In genomic region chr2:46548103-46548486, GRCh38 we compare ENCODE assay signal across 15 cellular contexts. TPM values are rescaled to one million over a fixed set of nuclear protein-coding genes. Genes with fewer than 3 reads are reported as not detected.
DNase-seq lines count a peak whose midpoint lies in the region; ATAC-seq, FAIRE-seq and TF ChIP-seq lines count a peak whose summit lies in the region.
"Had no signal": no experiment of that assay in that cellular context is flagged by ENCODE, and none has a peak within 500 bp of the region (broad histone marks: within the 10 kb centered on the region; RNA-seq: fewer than 3 reads in every experiment).

No MANE protein-coding gene starts in this region.

- peak overlapping the region; percentile 51 to 89 (median 87) for H3K27ac Mint-ChIP-seq in nephron

- H3K27me3 ChIP-seq in right lobe of liver (no peaks in the 10 kb centered on the region), HepG2 (ENCODE audit: control insufficient read depth in 1 of 2, insufficient read depth in 2 of 2, low read length in 2 of 2) (no peaks in the 10 kb centered on the region)
- H3K27me3 ChIP-seq: ovary had no signal

- peaks cover 15% of the 10 kb centered on the region for H3K36me3 Mint-ChIP-seq in nephron (ENCODE audit: low read depth)

- no CpG with 5 or more reads among the region's 2 CpGs for WGBS in right lobe of liver (ENCODE audit: insufficient coverage, low coverage, low lambda C conversion rate, missing lambda C conversion rate)
- 100% methylated on average over 2 of the region's 2 CpGs for WGBS in HepG2 (ENCODE audit: low lambda C conversion rate)

- H3K79me2 ChIP-seq in HepG2 (ENCODE audit: insufficient read depth, low read length) = no peaks in the 10 kb centered on the region

- no peak for TF ChIP-seq POLR2A in right lobe of liver (IDR thresholded peaks at IDR 0.05)
- no peak for TF ChIP-seq POLR2A in HepG2 (IDR thresholded peaks at IDR 0.05; ENCODE audit: insufficient read depth in 1 of 2, low read depth in 2 of 2, low read length in 2 of 2)

- CTCF ChIA-PET in HepG2 (lab: Yijun Ruan, JAX; ENCODE audit: low intra/inter-chr PET ratio, low total read pairs) = no interaction called here

- POLR2A ChIA-PET in HepG2 (lab: Yijun Ruan, JAX) = no interaction called here

- H3K9me3 Mint-ChIP-seq in nephron = no peaks in the 10 kb centered on the region

- FAIRE-seq in HepG2 (lab: Jason Lieb, UNC) = no peak
- FAIRE-seq: A204.1, astrocyte, K562 had no signal

- TF ChIP-seq CTCF in right lobe of liver (IDR thresholded peaks at IDR 0.05) (no peak), HepG2 (CRISPR knock-in tag; IDR thresholded peaks at IDR 0.05) (no peak), nephron (IDR thresholded peaks at IDR 0.05; ENCODE audit: unreplicated experiment in 3 of 3) (no peak)

- H3K4me3 ChIP-seq in right lobe of liver (no peak overlapping the region), HepG2 (replicated peaks in 1 of 3; ENCODE audit: insufficient read depth in 1 of 3, low read depth in 2 of 3, low read length in 3 of 3) (no peak overlapping the region)
- H3K4me3 ChIP-seq: K562, ovary had no signal

- no peaks in the 10 kb centered on the region for H3K27me3 Mint-ChIP-seq in nephron (ENCODE audit: low read depth)

- in situ Hi-C loops in HepG2 (cut with HindIII; ENCODE audit: extremely low pct_ligation_motif_present, low pct_unique_long_range_greater_than_20kb) = no loop called here

- TF ChIP-seq EP300 in HepG2 (IDR thresholded peaks at IDR 0.05; ENCODE audit: low read depth in 2 of 2, low read length in 2 of 2) (no peak), HepG2 (CRISPR knock-in tag; IDR thresholded peaks at IDR 0.05; ENCODE audit: borderline replicate concordance) (no peak)

- no peak for TF ChIP-seq RAD21 in HepG2 (CRISPR knock-in tag; IDR thresholded peaks at IDR 0.05)

- intact Hi-C loops in right lobe of liver (cut with DNase I) = no loop called here
- intact Hi-C loops in HepG2 (cut with micrococcal nuclease; ENCODE audit: unreplicated experiment) = no loop called here

- H3K4me1 ChIP-seq in right lobe of liver = peaks cover 0 to 5% (median 0%) of the 10 kb centered on the region in 4 donors
- peaks cover 19% of the 10 kb centered on the region for H3K4me1 ChIP-seq in HepG2 (ENCODE audit: insufficient read depth, low read length)

- DNase-seq in right lobe of liver (peak in 2 of 3 donors; percentile 36 to 64), HepG2 (ENCODE audit: low spot score) (no peak), globus pallidus (ENCODE audit: low spot score) (peak; percentile 50), HUDEP-2 (lab: John Stamatoyannopoulos, UW; ENCODE audit: unreplicated experiment in 76 of 76) (no peak)
- DNase-seq: erythroblast, NCI-H524 treated with DMSO at 0.1 percent for 48 hours, ovary, T-helper 1 cell had no signal

- BruUV-seq in HepG2 (replicated peaks; lab: Mats Ljungman, UMichigan) = no TSS peak

- H3K9me3 ChIP-seq in right lobe of liver = no peaks in the 10 kb centered on the region
- H3K9me3 ChIP-seq in HepG2 (ENCODE audit: low read length) = no peaks in the 10 kb centered on the region
- H3K9me3 ChIP-seq: ovary had no signal

- H3K36me3 ChIP-seq in right lobe of liver (peaks cover 0 to 2% (median 0%) of the 10 kb centered on the region in 4 donors), HepG2 (replicated peaks in 1 of 2; ENCODE audit: control insufficient read depth in 1 of 2, insufficient read depth in 2 of 2, low read length in 2 of 2) (no peaks in the 10 kb centered on the region)
- H3K36me3 ChIP-seq: ovary had no signal

- H4K20me1 ChIP-seq in HepG2 (ENCODE audit: insufficient read depth, low read length) = peaks cover 13% of the 10 kb centered on the region; the same call in 1 of the 2 replicates

- H3K27ac ChIP-seq in right lobe of liver (no peak overlapping the region), HepG2 (ENCODE audit: extremely low read length, insufficient read depth, low read length) (no peak overlapping the region)
- H3K27ac ChIP-seq: ovary had no signal

- H3K4me2 ChIP-seq in HepG2 (ENCODE audit: low read depth, low read length) = no peak overlapping the region

- no peak overlapping the region for H3K9ac ChIP-seq in HepG2 (ENCODE audit: insufficient read depth, low read depth, low read length)

- ATAC-seq in right lobe of liver (peak in 1 of 4 donors; percentile 4), HepG2 (no peak), GM19035 (IDR thresholded peaks at IDR 0.05; ENCODE audit: unreplicated experiment) (no peak), GM21381 (IDR thresholded peaks at IDR 0.05; ENCODE audit: unreplicated experiment) (no peak), GM21825 (IDR thresholded peaks at IDR 0.05; ENCODE audit: unreplicated experiment) (no peak)
- ATAC-seq: K562 had no signal

- no peak overlapping the region for H2AFZ ChIP-seq in HepG2 (ENCODE audit: low read length)

- H3K4me3 Mint-ChIP-seq in nephron = peak overlapping the region in 2 of 3 experiments; percentile 46 to 61

- peaks cover 88% of the 10 kb centered on the region for H3K4me1 Mint-ChIP-seq in nephron

TF ChIP-seq in HepG2, 621 proteins besides CTCF, POLR2A, EP300 and RAD21:
- no peak for TF ChIP-seq ZNF841 (CRISPR knock-in tag; IDR thresholded peaks at IDR 0.05; ENCODE audit: borderline replicate concordance)
- no peak for TF ChIP-seq ZNF274 (CRISPR knock-in tag; IDR thresholded peaks at IDR 0.05)
- no peak for TF ChIP-seq ZNF605 (CRISPR knock-in tag; IDR thresholded peaks at IDR 0.05)
- no peak for TF ChIP-seq RFXAP (CRISPR knock-in tag; IDR thresholded peaks at IDR 0.05; ENCODE audit: borderline replicate concordance)
- TF ChIP-seq ZNF614 (CRISPR knock-in tag; IDR thresholded peaks at IDR 0.05; ENCODE audit: borderline replicate concordance) = no peak

RNA-seq across cellular contexts. Expression of gene ATP6V1E2, which starts 5.7 kb away (rescaled TPM):
- 1 to 10 TPM; 2.8 to 4.8 (median 3.6) TPM for total RNA-seq in right lobe of liver
- 2.1 and 2.4 TPM in 2 replicates for total RNA-seq in HepG2 (2016; rRNA removed; fragmentation: Illumina TruSeq; extraction: Trizol)
- 1.7 and 1.9 TPM in 2 replicates for total RNA-seq in HepG2 (2016; cell fraction: cytosol; rRNA removed; fragmentation: Illumina TruSeq; extraction: Trizol; ENCODE audit: low read depth)
- total RNA-seq in HepG2 (2016; cell fraction: insoluble cytoplasmic fraction; rRNA removed; fragmentation: Illumina TruSeq; extraction: Trizol) = 2.1 and 2.5 TPM in 2 replicates
- 4.3 and 5.3 TPM in 2 replicates for total RNA-seq in HepG2 (2016; cell fraction: membrane; rRNA removed; fragmentation: Illumina TruSeq; extraction: Trizol)
- total RNA-seq in HepG2 (2016; cell fraction: nucleus; rRNA removed; fragmentation: Illumina TruSeq; extraction: Trizol) = 1.7 and 1.8 TPM in 2 replicates
- polyA plus RNA-seq in HepG2 (2011; rRNA removed) = 1.9 and 2.9 TPM in 2 replicates
- 2.0 and 3.4 TPM in 2 replicates for polyA plus RNA-seq in HepG2 (2011; cell fraction: cytosol; rRNA removed)
- 1.9 and 2.3 TPM in 2 replicates for polyA plus RNA-seq in HepG2 (2011; cell fraction: nucleus; rRNA removed)
- polyA plus RNA-seq in HepG2 (2012) = 2.9 and 4.3 TPM in 2 replicates
- 1.9 and 2.8 TPM in 2 replicates for polyA plus RNA-seq in HepG2 (2016; cell fraction: cytosol; fragmentation: Illumina TruSeq; extraction: Trizol; ENCODE audit: low read depth)
- 2.4 and 2.8 TPM in 2 replicates for polyA plus RNA-seq in HepG2 (2016; cell fraction: insoluble cytoplasmic fraction; fragmentation: Illumina TruSeq; extraction: Trizol; ENCODE audit: low read depth)
- polyA plus RNA-seq in HepG2 (2016; cell fraction: membrane; fragmentation: Illumina TruSeq; extraction: Trizol; ENCODE audit: low read depth) = 3.7 and 4.6 TPM in 2 replicates
- polyA plus RNA-seq in HepG2 (2016; cell fraction: nucleus; fragmentation: Illumina TruSeq; extraction: Trizol; ENCODE audit: insufficient read depth, low read depth) = 2.2 and 2.6 TPM in 2 replicates
- 1.9 and 13.7 TPM in 2 replicates for polyA minus RNA-seq in HepG2 (2011; rRNA and poly(A)+ RNA removed; ENCODE audit: low replicate concordance)
- polyA minus RNA-seq in HepG2 (2011; cell fraction: cytosol; rRNA and poly(A)+ RNA removed) = 0.88 and 2.4 TPM in 2 replicates
- 2.4 and 3.1 TPM in 2 replicates for polyA minus RNA-seq in HepG2 (2011; cell fraction: nucleus; rRNA and poly(A)+ RNA removed)

RNA-seq across cellular contexts. Expression of gene RHOQ, which starts 5.8 kb away (rescaled TPM):
- total RNA-seq in right lobe of liver = 10 to 100 TPM; 10.6 to 37.2 (median 26.0) TPM
- 9.9 and 10.4 TPM in 2 replicates for total RNA-seq in HepG2 (2016; rRNA removed; fragmentation: Illumina TruSeq; extraction: Trizol)
- total RNA-seq in HepG2 (2016; cell fraction: cytosol; rRNA removed; fragmentation: Illumina TruSeq; extraction: Trizol; ENCODE audit: low read depth) = 3.3 and 5.5 TPM in 2 replicates
- total RNA-seq in HepG2 (2016; cell fraction: insoluble cytoplasmic fraction; rRNA removed; fragmentation: Illumina TruSeq; extraction: Trizol) = 10.0 and 12.4 TPM in 2 replicates
- 13.3 and 16.6 TPM in 2 replicates for total RNA-seq in HepG2 (2016; cell fraction: membrane; rRNA removed; fragmentation: Illumina TruSeq; extraction: Trizol)
- 9.2 and 11.0 TPM in 2 replicates for total RNA-seq in HepG2 (2016; cell fraction: nucleus; rRNA removed; fragmentation: Illumina TruSeq; extraction: Trizol)
- 14.2 and 15.3 TPM in 2 replicates for polyA plus RNA-seq in HepG2 (2011; rRNA removed)
- 7.9 and 10.3 TPM in 2 replicates for polyA plus RNA-seq in HepG2 (2011; cell fraction: cytosol; rRNA removed)
- polyA plus RNA-seq in HepG2 (2011; cell fraction: nucleus; rRNA removed) = 26.2 and 28.8 TPM in 2 replicates
- 11.3 and 19.1 TPM in 2 replicates for polyA plus RNA-seq in HepG2 (2012)
- 8.8 and 10.2 TPM in 2 replicates for polyA plus RNA-seq in HepG2 (2016; cell fraction: cytosol; fragmentation: Illumina TruSeq; extraction: Trizol; ENCODE audit: low read depth)
- polyA plus RNA-seq in HepG2 (2016; cell fraction: insoluble cytoplasmic fraction; fragmentation: Illumina TruSeq; extraction: Trizol; ENCODE audit: low read depth) = 14.1 and 17.4 TPM in 2 replicates
- 15.9 and 20.9 TPM in 2 replicates for polyA plus RNA-seq in HepG2 (2016; cell fraction: membrane; fragmentation: Illumina TruSeq; extraction: Trizol; ENCODE audit: low read depth)
- polyA plus RNA-seq in HepG2 (2016; cell fraction: nucleus; fragmentation: Illumina TruSeq; extraction: Trizol; ENCODE audit: insufficient read depth, low read depth) = 19.6 and 24.7 TPM in 2 replicates
- polyA minus RNA-seq in HepG2 (2011; rRNA and poly(A)+ RNA removed; ENCODE audit: low replicate concordance) = 10.9 and 13.6 TPM in 2 replicates
- polyA minus RNA-seq in HepG2 (2011; cell fraction: cytosol; rRNA and poly(A)+ RNA removed) = 6.4 and 6.5 TPM in 2 replicates
- 25.6 and 33.1 TPM in 2 replicates for polyA minus RNA-seq in HepG2 (2011; cell fraction: nucleus; rRNA and poly(A)+ RNA removed)

Comparison
In these comparisons a context has a peak if more than half of its experiments do, and no peak if none do; other contexts are left out.
1. DNase-seq: peak in right lobe of liver (2 of 3) and globus pallidus (single experiment); none in HepG2 (single experiment) and HUDEP-2 (0 of 76).